In the genomic region with DNA sequence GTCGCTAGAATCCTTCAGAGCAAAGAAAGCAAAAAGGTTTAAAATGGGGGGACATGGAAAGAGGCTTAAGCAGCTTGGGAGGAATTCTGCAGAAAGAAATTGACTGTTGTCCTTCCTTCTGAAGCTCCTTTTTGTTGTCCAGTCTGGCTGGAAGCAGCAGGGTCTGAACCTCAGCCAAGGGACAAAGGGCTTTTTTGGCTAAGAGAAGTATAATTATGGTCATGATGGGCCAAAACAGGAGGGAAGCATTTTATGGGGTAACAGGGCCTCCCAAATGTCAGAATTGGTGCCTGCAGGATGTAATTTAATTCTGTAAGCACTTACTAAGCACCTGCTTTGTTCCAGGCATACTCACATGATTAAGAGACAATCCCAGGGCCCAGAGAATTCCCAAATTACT, we compare ENCODE assay signal across 23 cellular contexts.
"Had no signal": no experiment of that assay in that cellular context is flagged by ENCODE, and none has a peak within 500 bp of the region (broad histone marks: within the 10 kb centered on the region; RNA-seq: fewer than 3 reads in every experiment).

No MANE protein-coding gene starts in this region.

- H3K4me2 ChIP-seq: hepatocyte had no signal

- H3K36me3 ChIP-seq: lower lobe of right lung, sigmoid colon, tibial nerve, upper lobe of right lung, vagina had no signal

- H3K4me3 ChIP-seq: coronary artery, hepatocyte, lower lobe of right lung, psoas muscle, sigmoid colon, skin epidermis, testis, tibial nerve, upper lobe of right lung, vagina had no signal

- H3K4me1 ChIP-seq: foreskin keratinocyte, lower lobe of right lung, parathyroid adenoma, psoas muscle, testis, upper lobe of right lung, vagina had no signal

- H3K9me3 ChIP-seq: lower lobe of right lung, psoas muscle, sigmoid colon, testis, tibial nerve, upper lobe of right lung, vagina had no signal

- H3K27me3 ChIP-seq: foreskin keratinocyte, hepatocyte, sigmoid colon, testis, tibial nerve, upper lobe of right lung, vagina had no signal

- H2AFZ ChIP-seq: hepatocyte, parathyroid adenoma had no signal

- ATAC-seq: foreskin keratinocyte; lower lobe of right lung; psoas muscle; stimulated activated naive B cell treated with anti-CD40 and anti-IgM and Interleukin-4, amounts not matched to agents 10 μg/mL and 1 μg/mL and 100 μg/mL, for 72 hours; stimulated activated naive CD8-positive, alpha-beta T cell treated with anti-CD3 and anti-CD28 coated beads, Interleukin-15, amount 100 ng/mL, for 72 hours; upper lobe of right lung had no signal

- H3K27ac ChIP-seq: coronary artery, foreskin keratinocyte, hepatocyte, lower lobe of right lung, parathyroid adenoma, psoas muscle, sigmoid colon, skin epidermis, testis, tibial nerve, upper lobe of right lung, vagina had no signal

- DNase-seq: effector CD4-positive, alpha-beta T cell; endodermal cell; erythroblast; foreskin keratinocyte; lower lobe of right lung; mesenchymal stem cell; naive B cell; psoas muscle; retina; sigmoid colon; stimulated activated CD4-positive, alpha-beta T cell treated with anti-CD3 and anti-CD28 coated beads, Interleukin-2, amount 100 ng/mL, for 24 hours; stimulated activated CD4-positive, alpha-beta T cell treated with anti-CD3 and anti-CD28 coated beads, Interleukin-4, amount 100 ng/mL, for 4 hours; stimulated activated naive B cell treated with anti-CD40 and anti-IgM and Interleukin-4, amounts not matched to agents 10 μg/mL and 1 μg/mL and 100 μg/mL, for 72 hours; stimulated activated naive CD8-positive, alpha-beta T cell treated with anti-CD3 and anti-CD28 coated beads, Interleukin-15, amount 100 ng/mL, for 72 hours; testis; upper lobe of right lung had no signal

- FAIRE-seq: endothelial cell of umbilical vein had no signal

- H3K79me2 ChIP-seq: hepatocyte, parathyroid adenoma had no signal

- H3K9ac ChIP-seq: parathyroid adenoma had no signal
